Comparison of ENCODE assay signal across 25 cellular contexts in the genomic region with DNA sequence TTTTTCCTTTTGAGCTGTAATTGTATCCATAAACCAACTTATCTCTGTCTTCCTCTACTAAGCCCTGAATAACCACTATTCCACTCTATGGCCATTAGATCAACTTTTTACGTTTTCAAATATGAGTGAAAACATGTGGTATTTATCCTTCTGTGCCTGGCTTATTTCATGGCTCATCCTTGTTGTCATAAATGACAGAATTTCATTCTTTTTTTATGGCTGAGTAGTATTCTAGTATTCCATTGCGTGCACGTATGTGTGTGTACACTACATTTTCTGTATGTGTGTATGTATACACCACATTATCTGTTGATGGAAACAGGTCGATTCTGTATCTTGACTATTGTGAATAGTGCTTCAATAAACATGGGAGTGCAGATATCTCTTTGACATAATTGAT.
"Had no signal": no experiment of that assay in that cellular context is flagged by ENCODE, and none has a peak within 500 bp of the region (broad histone marks: within the 10 kb centered on the region; RNA-seq: fewer than 3 reads in every experiment).

No MANE protein-coding gene starts in this region.

- H3K9me3 ChIP-seq: breast epithelium, heart right ventricle, left lung, pancreas, prostate gland, vagina had no signal

- DNase-seq: activated CD4-positive, alpha-beta memory T cell treated with anti-CD3 and anti-CD28 coated beads, Interleukin-2, amount 10 ng/mL, durations not matched to agents 7 days and 5 days; activated CD4-positive, alpha-beta T cell treated with anti-CD3 and anti-CD28 coated beads, Interleukin-2, amount 10 ng/mL, durations not matched to agents 7 days and 5 days; activated CD4-positive, CD25-positive, alpha-beta regulatory T cell treated with anti-CD3 and anti-CD28 coated beads, Interleukin-2, amount 50 U/mL, for 72 hours; activated gamma-delta T cell treated with Interleukin-2 at 50 U/mL for 16 hours; central memory CD4-positive, alpha-beta T cell; foreskin melanocyte; heart right ventricle; left lung; pancreas; retina; stimulated activated CD4-positive, alpha-beta T cell treated with anti-CD3 and anti-CD28 coated beads, Interleukin-4, amount 100 ng/mL, for 24 hours; T-helper 2 cell had no signal

- H3K27me3 ChIP-seq: breast epithelium, heart right ventricle, left lung, pancreas, vagina had no signal

- H3K27ac Mint-ChIP-seq: activated CD4-positive, alpha-beta memory T cell treated with anti-CD3 and anti-CD28 coated beads, Interleukin-2, amount 10 ng/mL, durations not matched to agents 7 days and 5 days; activated CD4-positive, alpha-beta T cell treated with anti-CD3 and anti-CD28 coated beads, Interleukin-2, amount 10 ng/mL, durations not matched to agents 7 days and 5 days; activated naive CD4-positive, alpha-beta T cell treated with anti-CD3 and anti-CD28 coated beads, Interleukin-2, amount 50 U/mL, for 72 hours; nephron; stimulated activated effector memory CD8-positive, alpha-beta T cell treated with anti-CD3 and anti-CD28 coated beads, Interleukin-12 subunit alpha, Interleukin-12 subunit beta, amount 100 ng/mL, for 72 hours; stimulated activated naive CD8-positive, alpha-beta T cell treated with anti-CD3 and anti-CD28 coated beads, Interleukin-15, Interleukin-2, amounts not matched to agents 100 ng/mL and 50 ng/mL, for 24 hours; type B pancreatic cell had no signal

- H3K27ac ChIP-seq: breast epithelium, heart right ventricle, left lung, pancreas, prostate gland, skin epidermis, vagina had no signal

- H3K9me3 Mint-ChIP-seq: activated CD4-positive, alpha-beta memory T cell treated with anti-CD3 and anti-CD28 coated beads, Interleukin-2, amount 10 ng/mL, durations not matched to agents 7 days and 5 days; activated CD4-positive, alpha-beta T cell treated with anti-CD3 and anti-CD28 coated beads, Interleukin-2, amount 10 ng/mL, durations not matched to agents 7 days and 5 days; activated naive CD4-positive, alpha-beta T cell treated with anti-CD3 and anti-CD28 coated beads, Interleukin-2, amount 50 U/mL, for 72 hours; nephron; stimulated activated effector memory CD8-positive, alpha-beta T cell treated with anti-CD3 and anti-CD28 coated beads, Interleukin-12 subunit alpha, Interleukin-12 subunit beta, amount 100 ng/mL, for 72 hours; stimulated activated naive CD8-positive, alpha-beta T cell treated with anti-CD3 and anti-CD28 coated beads, Interleukin-15, Interleukin-2, amounts not matched to agents 100 ng/mL and 50 ng/mL, for 24 hours; type B pancreatic cell had no signal

- H3K4me1 ChIP-seq: breast epithelium, left lung, pancreas, prostate gland, vagina had no signal

- H3K4me3 Mint-ChIP-seq: activated CD4-positive, alpha-beta memory T cell treated with anti-CD3 and anti-CD28 coated beads, Interleukin-2, amount 10 ng/mL, durations not matched to agents 7 days and 5 days; activated CD4-positive, alpha-beta T cell treated with anti-CD3 and anti-CD28 coated beads, Interleukin-2, amount 10 ng/mL, durations not matched to agents 7 days and 5 days; nephron; stimulated activated effector memory CD8-positive, alpha-beta T cell treated with anti-CD3 and anti-CD28 coated beads, Interleukin-12 subunit alpha, Interleukin-12 subunit beta, amount 100 ng/mL, for 72 hours; stimulated activated naive CD8-positive, alpha-beta T cell treated with anti-CD3 and anti-CD28 coated beads, Interleukin-15, Interleukin-2, amounts not matched to agents 100 ng/mL and 50 ng/mL, for 24 hours; type B pancreatic cell had no signal

- FAIRE-seq: endothelial cell of umbilical vein, islet of Langerhans, pancreas had no signal

- ATAC-seq: activated naive CD4-positive, alpha-beta T cell treated with anti-CD3 and anti-CD28 coated beads, Interleukin-2, amount 50 U/mL, for 72 hours; heart right ventricle; left lung; pancreas; sciatic nerve; stimulated activated effector memory CD8-positive, alpha-beta T cell treated with anti-CD3 and anti-CD28 coated beads, Interleukin-12 subunit alpha, Interleukin-12 subunit beta, amount 100 ng/mL, for 72 hours had no signal

- H3K27me3 Mint-ChIP-seq: activated CD4-positive, alpha-beta memory T cell treated with anti-CD3 and anti-CD28 coated beads, Interleukin-2, amount 10 ng/mL, durations not matched to agents 7 days and 5 days; activated CD4-positive, alpha-beta T cell treated with anti-CD3 and anti-CD28 coated beads, Interleukin-2, amount 10 ng/mL, durations not matched to agents 7 days and 5 days; stimulated activated naive CD8-positive, alpha-beta T cell treated with anti-CD3 and anti-CD28 coated beads, Interleukin-15, Interleukin-2, amounts not matched to agents 100 ng/mL and 50 ng/mL, for 24 hours; type B pancreatic cell had no signal

- H3K4me3 ChIP-seq: breast epithelium, heart right ventricle, left lung, lung, pancreas, prostate gland, skin epidermis, vagina had no signal

- H3K36me3 ChIP-seq: breast epithelium, pancreas, prostate gland, vagina had no signal
